1 cellular context compared by ENCODE assay signal in the genomic region with DNA sequence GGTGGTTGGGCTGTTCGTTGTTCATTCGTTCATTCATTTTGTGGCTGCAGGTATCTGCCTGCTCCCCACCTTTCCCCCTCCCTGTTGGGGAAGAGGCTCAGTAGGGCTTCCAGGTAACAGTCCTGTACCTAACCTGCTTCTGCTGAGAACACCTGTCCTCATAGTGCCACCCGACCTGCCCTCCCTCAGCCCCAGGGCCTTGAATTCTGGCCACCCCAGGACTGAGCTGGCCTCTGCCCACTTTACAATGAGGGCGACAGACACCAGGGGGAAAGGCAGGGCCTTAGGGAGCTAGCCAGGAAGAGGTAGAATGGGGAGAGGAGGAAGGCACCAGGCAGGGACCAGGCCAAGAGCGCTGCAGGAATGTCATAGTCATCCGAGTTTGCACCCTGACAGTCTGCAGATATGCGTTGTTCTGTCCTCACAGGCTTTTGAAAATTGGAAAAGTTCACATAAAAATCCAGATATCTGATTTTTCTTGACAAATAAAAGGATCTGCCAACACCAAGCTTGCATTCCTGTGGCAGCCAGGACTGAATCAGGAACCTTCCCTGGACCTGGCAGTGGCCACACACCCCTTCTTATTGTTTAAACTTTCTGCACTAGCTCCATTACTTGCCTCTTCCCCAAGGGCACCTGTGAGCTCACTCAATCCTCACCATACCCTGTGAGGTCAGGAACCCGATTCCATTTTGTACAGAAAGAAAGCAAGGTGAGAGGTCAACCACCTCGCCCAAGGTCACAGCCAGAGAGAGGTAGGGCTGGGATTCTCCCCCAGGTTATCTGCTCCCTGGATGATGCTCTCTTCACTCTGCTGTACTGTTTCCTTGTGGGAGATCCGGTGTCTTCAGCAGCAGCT.
A peak's percentile ranks its signal among the peaks of the same experiment; 100 is the strongest.
TF ChIP-seq lines count a peak whose summit lies in the region.

No MANE protein-coding gene starts in this region.

TF ChIP-seq in HepG2, 621 proteins besides CTCF, POLR2A, EP300 and RAD21 (continued from another document):
- TF ChIP-seq, protein P1, sequence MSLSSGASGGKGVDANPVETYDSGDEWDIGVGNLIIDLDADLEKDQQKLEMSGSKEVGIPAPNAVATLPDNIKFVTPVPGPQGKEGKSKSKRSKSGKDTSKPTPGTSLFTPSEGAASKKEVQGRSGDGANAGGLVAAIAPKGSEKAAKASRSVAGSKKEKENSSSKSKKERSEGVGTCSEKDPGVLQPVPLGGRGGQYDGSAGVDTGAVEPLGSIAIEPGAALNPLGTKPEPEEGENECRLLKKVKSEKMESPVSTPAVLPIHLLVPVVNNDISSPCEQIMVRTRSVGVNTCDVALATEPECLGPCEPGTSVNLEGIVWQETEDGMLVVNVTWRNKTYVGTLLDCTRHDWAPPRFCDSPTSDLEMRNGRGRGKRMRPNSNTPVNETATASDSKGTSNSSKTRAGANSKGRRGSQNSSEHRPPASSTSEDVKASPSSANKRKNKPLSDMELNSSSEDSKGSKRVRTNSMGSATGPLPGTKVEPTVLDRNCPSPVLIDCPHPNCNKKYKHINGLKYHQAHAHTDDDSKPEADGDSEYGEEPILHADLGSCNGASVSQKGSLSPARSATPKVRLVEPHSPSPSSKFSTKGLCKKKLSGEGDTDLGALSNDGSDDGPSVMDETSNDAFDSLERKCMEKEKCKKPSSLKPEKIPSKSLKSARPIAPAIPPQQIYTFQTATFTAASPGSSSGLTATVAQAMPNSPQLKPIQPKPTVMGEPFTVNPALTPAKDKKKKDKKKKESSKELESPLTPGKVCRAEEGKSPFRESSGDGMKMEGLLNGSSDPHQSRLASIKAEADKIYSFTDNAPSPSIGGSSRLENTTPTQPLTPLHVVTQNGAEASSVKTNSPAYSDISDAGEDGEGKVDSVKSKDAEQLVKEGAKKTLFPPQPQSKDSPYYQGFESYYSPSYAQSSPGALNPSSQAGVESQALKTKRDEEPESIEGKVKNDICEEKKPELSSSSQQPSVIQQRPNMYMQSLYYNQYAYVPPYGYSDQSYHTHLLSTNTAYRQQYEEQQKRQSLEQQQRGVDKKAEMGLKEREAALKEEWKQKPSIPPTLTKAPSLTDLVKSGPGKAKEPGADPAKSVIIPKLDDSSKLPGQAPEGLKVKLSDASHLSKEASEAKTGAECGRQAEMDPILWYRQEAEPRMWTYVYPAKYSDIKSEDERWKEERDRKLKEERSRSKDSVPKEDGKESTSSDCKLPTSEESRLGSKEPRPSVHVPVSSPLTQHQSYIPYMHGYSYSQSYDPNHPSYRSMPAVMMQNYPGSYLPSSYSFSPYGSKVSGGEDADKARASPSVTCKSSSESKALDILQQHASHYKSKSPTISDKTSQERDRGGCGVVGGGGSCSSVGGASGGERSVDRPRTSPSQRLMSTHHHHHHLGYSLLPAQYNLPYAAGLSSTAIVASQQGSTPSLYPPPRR (CRISPR knock-in tag; IDR thresholded peaks at IDR 0.05; ENCODE audit: borderline replicate concordance) = 0 out of 2 replicates have a peak, but pooled peaks have one; percentile 14
- TF ChIP-seq ZNF501 (CRISPR knock-in tag; IDR thresholded peaks at IDR 0.05) (0 out of 2 replicates have a peak, but pooled peaks have one; percentile 22), HNF4A (CRISPR knock-in tag; IDR thresholded peaks at IDR 0.05) (no peak), ZMYM4 (CRISPR knock-in tag; IDR thresholded peaks at IDR 0.05) (0 out of 2 replicates have a peak, but pooled peaks have one; percentile 10), RXRB (CRISPR knock-in tag; IDR thresholded peaks at IDR 0.05; ENCODE audit: borderline replicate concordance) (peak; percentile 62), NR2F6 (IDR thresholded peaks at IDR 0.05) (peak; percentile 59), NR2F6 (CRISPR knock-in tag; IDR thresholded peaks at IDR 0.05) (no peak; the same call in 1 of the 2 replicates), NR2F1 (CRISPR knock-in tag; IDR thresholded peaks at IDR 0.05) (0 out of 4 replicates have a peak, but pooled peaks of 1 of the 2 experiments have one; percentile 11), NR2C2 (CRISPR knock-in tag; IDR thresholded peaks at IDR 0.05; ENCODE audit: borderline replicate concordance) (peak; percentile 45), ZNF547 (CRISPR knock-in tag; IDR thresholded peaks at IDR 0.05) (0 out of 2 replicates have a peak, but pooled peaks have one; percentile 34), PITX1 (CRISPR knock-in tag; IDR thresholded peaks at IDR 0.05) (peak; percentile 18; the same call in 1 of the 2 replicates), ZNF343 (CRISPR knock-in tag; IDR thresholded peaks at IDR 0.05) (0 out of 2 replicates have a peak, but pooled peaks have one; percentile 33)
- TF ChIP-seq, protein P2, sequence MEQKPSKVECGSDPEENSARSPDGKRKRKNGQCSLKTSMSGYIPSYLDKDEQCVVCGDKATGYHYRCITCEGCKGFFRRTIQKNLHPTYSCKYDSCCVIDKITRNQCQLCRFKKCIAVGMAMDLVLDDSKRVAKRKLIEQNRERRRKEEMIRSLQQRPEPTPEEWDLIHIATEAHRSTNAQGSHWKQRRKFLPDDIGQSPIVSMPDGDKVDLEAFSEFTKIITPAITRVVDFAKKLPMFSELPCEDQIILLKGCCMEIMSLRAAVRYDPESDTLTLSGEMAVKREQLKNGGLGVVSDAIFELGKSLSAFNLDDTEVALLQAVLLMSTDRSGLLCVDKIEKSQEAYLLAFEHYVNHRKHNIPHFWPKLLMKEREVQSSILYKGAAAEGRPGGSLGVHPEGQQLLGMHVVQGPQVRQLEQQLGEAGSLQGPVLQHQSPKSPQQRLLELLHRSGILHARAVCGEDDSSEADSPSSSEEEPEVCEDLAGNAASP (CRISPR knock-in tag; IDR thresholded peaks at IDR 0.05; ENCODE audit: borderline replicate concordance) = no peak
- TF ChIP-seq, protein P3, sequence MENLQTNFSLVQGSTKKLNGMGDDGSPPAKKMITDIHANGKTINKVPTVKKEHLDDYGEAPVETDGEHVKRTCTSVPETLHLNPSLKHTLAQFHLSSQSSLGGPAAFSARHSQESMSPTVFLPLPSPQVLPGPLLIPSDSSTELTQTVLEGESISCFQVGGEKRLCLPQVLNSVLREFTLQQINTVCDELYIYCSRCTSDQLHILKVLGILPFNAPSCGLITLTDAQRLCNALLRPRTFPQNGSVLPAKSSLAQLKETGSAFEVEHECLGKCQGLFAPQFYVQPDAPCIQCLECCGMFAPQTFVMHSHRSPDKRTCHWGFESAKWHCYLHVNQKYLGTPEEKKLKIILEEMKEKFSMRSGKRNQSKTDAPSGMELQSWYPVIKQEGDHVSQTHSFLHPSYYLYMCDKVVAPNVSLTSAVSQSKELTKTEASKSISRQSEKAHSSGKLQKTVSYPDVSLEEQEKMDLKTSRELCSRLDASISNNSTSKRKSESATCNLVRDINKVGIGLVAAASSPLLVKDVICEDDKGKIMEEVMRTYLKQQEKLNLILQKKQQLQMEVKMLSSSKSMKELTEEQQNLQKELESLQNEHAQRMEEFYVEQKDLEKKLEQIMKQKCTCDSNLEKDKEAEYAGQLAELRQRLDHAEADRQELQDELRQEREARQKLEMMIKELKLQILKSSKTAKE (CRISPR knock-in tag; IDR thresholded peaks at IDR 0.05; ENCODE audit: borderline replicate concordance) = 0 out of 2 replicates have a peak, but pooled peaks have one; percentile 15
- TF ChIP-seq, protein P4, sequence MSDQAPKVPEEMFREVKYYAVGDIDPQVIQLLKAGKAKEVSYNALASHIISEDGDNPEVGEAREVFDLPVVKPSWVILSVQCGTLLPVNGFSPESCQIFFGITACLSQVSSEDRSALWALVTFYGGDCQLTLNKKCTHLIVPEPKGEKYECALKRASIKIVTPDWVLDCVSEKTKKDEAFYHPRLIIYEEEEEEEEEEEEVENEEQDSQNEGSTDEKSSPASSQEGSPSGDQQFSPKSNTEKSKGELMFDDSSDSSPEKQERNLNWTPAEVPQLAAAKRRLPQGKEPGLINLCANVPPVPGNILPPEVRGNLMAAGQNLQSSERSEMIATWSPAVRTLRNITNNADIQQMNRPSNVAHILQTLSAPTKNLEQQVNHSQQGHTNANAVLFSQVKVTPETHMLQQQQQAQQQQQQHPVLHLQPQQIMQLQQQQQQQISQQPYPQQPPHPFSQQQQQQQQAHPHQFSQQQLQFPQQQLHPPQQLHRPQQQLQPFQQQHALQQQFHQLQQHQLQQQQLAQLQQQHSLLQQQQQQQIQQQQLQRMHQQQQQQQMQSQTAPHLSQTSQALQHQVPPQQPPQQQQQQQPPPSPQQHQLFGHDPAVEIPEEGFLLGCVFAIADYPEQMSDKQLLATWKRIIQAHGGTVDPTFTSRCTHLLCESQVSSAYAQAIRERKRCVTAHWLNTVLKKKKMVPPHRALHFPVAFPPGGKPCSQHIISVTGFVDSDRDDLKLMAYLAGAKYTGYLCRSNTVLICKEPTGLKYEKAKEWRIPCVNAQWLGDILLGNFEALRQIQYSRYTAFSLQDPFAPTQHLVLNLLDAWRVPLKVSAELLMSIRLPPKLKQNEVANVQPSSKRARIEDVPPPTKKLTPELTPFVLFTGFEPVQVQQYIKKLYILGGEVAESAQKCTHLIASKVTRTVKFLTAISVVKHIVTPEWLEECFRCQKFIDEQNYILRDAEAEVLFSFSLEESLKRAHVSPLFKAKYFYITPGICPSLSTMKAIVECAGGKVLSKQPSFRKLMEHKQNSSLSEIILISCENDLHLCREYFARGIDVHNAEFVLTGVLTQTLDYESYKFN (CRISPR knock-in tag; conservative IDR thresholded peaks at IDR 0.05) = 0 out of 2 replicates have a peak, but pooled peaks have one; percentile 20
